In genomic region chr1:51568231-51568935, GRCh38 we compare ENCODE assay signal across 2 cellular contexts.
TF ChIP-seq lines count a peak whose summit lies in the region.

No MANE protein-coding gene starts in this region.

TF ChIP-seq in SK-N-SH, 30 proteins besides CTCF, POLR2A, EP300 and RAD21:
- no peak for TF ChIP-seq GABPA (IDR thresholded peaks at IDR 0.05; ENCODE audit: low read depth)
- no peak for TF ChIP-seq NRF1 (IDR thresholded peaks at IDR 0.05; ENCODE audit: low read depth, low read length)
- no peak for TF ChIP-seq NFIC (IDR thresholded peaks at IDR 0.05; ENCODE audit: borderline replicate concordance)
- no peak for TF ChIP-seq ZBTB33 (IDR thresholded peaks at IDR 0.05; ENCODE audit: borderline replicate concordance, low read depth)

TF ChIP-seq in endothelial cell of umbilical vein, 7 proteins besides CTCF, POLR2A, EP300 and RAD21:
- TF ChIP-seq MAX (IDR thresholded peaks at IDR 0.05; ENCODE audit: insufficient read depth, insufficient read length) (no peak), MYC (IDR thresholded peaks at IDR 0.05; ENCODE audit: low read depth, low read length) (no peak), POLR2AphosphoS5 (IDR thresholded peaks at IDR 0.05; ENCODE audit: insufficient read depth, low read depth, low read length) (no peak), JUN (IDR thresholded peaks at IDR 0.05; ENCODE audit: borderline replicate concordance, insufficient read depth, insufficient read length, low read depth) (no peak), FOS (IDR thresholded peaks at IDR 0.05; ENCODE audit: borderline replicate concordance, insufficient read depth, low read length) (no peak), EZH2 (IDR thresholded peaks at IDR 0.05; ENCODE audit: borderline replicate concordance, low read depth, low read length, severe bottlenecking) (no peak), GATA2 (IDR thresholded peaks at IDR 0.05; ENCODE audit: insufficient read depth, insufficient read length, low read depth, low read length) (no peak)
